1 cellular context compared by ENCODE assay signal in genomic region chr2:191846787-191847620, GRCh38.
TF ChIP-seq lines count a peak whose summit lies in the region.

Gene CAVIN2, minus strand, starts transcription at chr2:191847088. Its CDS starts 163 bp downstream, at chr2:191846925.

TF ChIP-seq in HepG2, 621 proteins besides CTCF, POLR2A, EP300 and RAD21 (continued from another document and continues in another):
- TF ChIP-seq ZBTB25 (CRISPR knock-in tag; IDR thresholded peaks at IDR 0.05) (0 out of 2 replicates have a peak, but pooled peaks have one; percentile 23), TFDP2 (CRISPR knock-in tag; IDR thresholded peaks at IDR 0.05) (peak; percentile 35; the same call in 1 of the 2 replicates), ZNF547 (CRISPR knock-in tag; IDR thresholded peaks at IDR 0.05) (0 out of 2 replicates have a peak, but pooled peaks have one; percentile 74), ZNF772 (CRISPR knock-in tag; IDR thresholded peaks at IDR 0.05) (peak; percentile 38; the same call in 1 of the 2 replicates), GABPB1 (CRISPR knock-in tag; IDR thresholded peaks at IDR 0.05) (peak; percentile 42), NFAT5 (CRISPR knock-in tag; IDR thresholded peaks at IDR 0.05) (0 out of 2 replicates have a peak, but pooled peaks have one; percentile 53), SRF (IDR thresholded peaks at IDR 0.05; ENCODE audit: low read depth, low read length) (no peak), CBFB (CRISPR knock-in tag; IDR thresholded peaks at IDR 0.05) (0 out of 2 replicates have a peak, but pooled peaks have one; percentile 1), ZNF7 (CRISPR knock-in tag; IDR thresholded peaks at IDR 0.05) (peak; percentile 1; the same call in 1 of the 2 replicates), LBX2 (CRISPR knock-in tag; IDR thresholded peaks at IDR 0.05; ENCODE audit: borderline replicate concordance) (no peak), KMT2A (CRISPR knock-in tag; IDR thresholded peaks at IDR 0.05) (peak; percentile 54), GTF3A (CRISPR knock-in tag; conservative IDR thresholded peaks at IDR 0.05) (no peak), BCL6 (CRISPR knock-in tag; IDR thresholded peaks at IDR 0.05) (peak; percentile 32; the same call in 1 of the 2 replicates), FOXK1 (CRISPR knock-in tag; IDR thresholded peaks at IDR 0.05; ENCODE audit: borderline replicate concordance, low read depth) (peak; percentile 44; the same call in 1 of the 2 replicates), ZSCAN9 (CRISPR knock-in tag; IDR thresholded peaks at IDR 0.05; ENCODE audit: borderline replicate concordance) (peak; percentile 80; the same call in 1 of the 2 replicates), GATAD1 (CRISPR knock-in tag; IDR thresholded peaks at IDR 0.05) (no peak), TEAD3 (CRISPR knock-in tag; optimal IDR thresholded peaks at IDR 0.05; ENCODE audit: borderline replicate concordance) (peak; percentile 96), ZNF563 (CRISPR knock-in tag; IDR thresholded peaks at IDR 0.05) (no peak), ARID5B (CRISPR knock-in tag; IDR thresholded peaks at IDR 0.05) (peak; percentile 75), NCOR1 (IDR thresholded peaks at IDR 0.05; ENCODE audit: borderline replicate concordance, low read length) (peak; percentile 36; the same call in 1 of the 2 replicates), TEF (CRISPR knock-in tag; IDR thresholded peaks at IDR 0.05) (no peak), ATF2 (CRISPR knock-in tag; IDR thresholded peaks at IDR 0.05) (peak; percentile 66; the same call in 1 of the 2 replicates), KMT2B (CRISPR knock-in tag; IDR thresholded peaks at IDR 0.05) (peak; percentile 45; the same call in 1 of the 2 replicates), PHF8 (CRISPR knock-in tag; IDR thresholded peaks at IDR 0.05) (peak; percentile 72), RXRB (CRISPR knock-in tag; IDR thresholded peaks at IDR 0.05; ENCODE audit: borderline replicate concordance) (peak; percentile 37), SALL1 (CRISPR knock-in tag; IDR thresholded peaks at IDR 0.05) (peak; percentile 35), ZNF646 (CRISPR knock-in tag; IDR thresholded peaks at IDR 0.05) (0 out of 2 replicates have a peak, but pooled peaks have one; percentile 5), HOXA5 (CRISPR knock-in tag; IDR thresholded peaks at IDR 0.05) (0 out of 2 replicates have a peak, but pooled peaks have one; percentile 2), ZNF280B (CRISPR knock-in tag; IDR thresholded peaks at IDR 0.05; ENCODE audit: borderline replicate concordance) (no peak), NFKBIZ (CRISPR knock-in tag; IDR thresholded peaks at IDR 0.05) (0 out of 2 replicates have a peak, but pooled peaks have one; percentile 38), ARID2 (CRISPR knock-in tag; IDR thresholded peaks at IDR 0.05; ENCODE audit: borderline replicate concordance) (peak; percentile 89; the same call in 1 of the 2 replicates), RFX3 (CRISPR knock-in tag; IDR thresholded peaks at IDR 0.05) (0 out of 2 replicates have a peak, but pooled peaks have one; percentile 12), RXRA (CRISPR knock-in tag; IDR thresholded peaks at IDR 0.05) (peak; percentile 53; the same call in 1 of the 2 replicates), PHF21A (CRISPR knock-in tag; IDR thresholded peaks at IDR 0.05) (peak; percentile 71)
